ENCODE assay signal across 10 cellular contexts in genomic region chr7:143391462-143392404, GRCh38. TPM values are rescaled to one million over a fixed set of nuclear protein-coding genes. Genes with fewer than 3 reads are reported as not detected.
DNase-seq lines count a peak whose midpoint lies in the region; ATAC-seq, FAIRE-seq and TF ChIP-seq lines count a peak whose summit lies in the region.
"Had no signal": no experiment of that assay in that cellular context is flagged by ENCODE, and none has a peak within 500 bp of the region (broad histone marks: within the 10 kb centered on the region; RNA-seq: fewer than 3 reads in every experiment).

No MANE protein-coding gene starts in this region.

- no peak overlapping the region for H3K4me3 ChIP-seq in bronchial epithelial cell (ENCODE audit: low read depth, low read length)
- H3K4me3 ChIP-seq in hepatocyte = no peak overlapping the region
- no peak overlapping the region for H3K4me3 ChIP-seq in gastrocnemius medialis

- no peak overlapping the region for H3K4me2 ChIP-seq in hepatocyte

- peak overlapping the region; percentile 81 for H3K27ac ChIP-seq in hepatocyte
- peak overlapping the region; percentile 70 to 79 (median 76) for H3K27ac ChIP-seq in gastrocnemius medialis

- FAIRE-seq in GM12891 (lab: Jason Lieb, UNC) (no peak), bronchial epithelial cell (lab: Jason Lieb, UNC) (peak; percentile 18)
- FAIRE-seq: G401.6 had no signal

- H2AFZ ChIP-seq in hepatocyte = no peak overlapping the region

- H3K9me2 ChIP-seq in hepatocyte (replicated peaks; ENCODE audit: insufficient read depth) = no peaks in the 10 kb centered on the region

- H3K79me2 ChIP-seq in hepatocyte = no peaks in the 10 kb centered on the region

- intact Hi-C loops in gastrocnemius medialis (cut with DNase I; ENCODE audit: low total_unique reads) = no loop called here

- ATAC-seq in gastrocnemius medialis (peak; percentile 52 to 55), GM21360 (IDR thresholded peaks at IDR 0.05; ENCODE audit: unreplicated experiment) (no peak), HG02763 (IDR thresholded peaks at IDR 0.05; ENCODE audit: unreplicated experiment) (no peak)

- H3K9me3 ChIP-seq in hepatocyte (ENCODE audit: low read depth) (no peaks in the 10 kb centered on the region), gastrocnemius medialis (no peaks in the 10 kb centered on the region)

- in situ Hi-C loops in gastrocnemius medialis (cut with MboI; ENCODE audit: low sequenced_read_pairs in 4 of 4) = no loop called here

- TF ChIP-seq CTCF in bronchial epithelial cell (IDR thresholded peaks at IDR 0.05; ENCODE audit: insufficient read depth, low read length, severe bottlenecking) (no peak), hepatocyte (IDR thresholded peaks at IDR 0.05; ENCODE audit: poor library complexity) (no peak), gastrocnemius medialis (IDR thresholded peaks at IDR 0.05 in 4 of 5, conservative IDR thresholded peaks at IDR 0.05 in 1 of 5) (no peak)

- WGBS in hepatocyte (ENCODE audit: low lambda C conversion rate, missing lambda C conversion rate) = 85% methylated on average over 24 of the region's 24 CpGs

- TF ChIP-seq POLR2A in GM12891 (IDR thresholded peaks at IDR 0.05; ENCODE audit: low read depth, low read length) = no peak
- TF ChIP-seq POLR2A in gastrocnemius medialis (IDR thresholded peaks at IDR 0.05) = no peak

- peaks cover 13% of the 10 kb centered on the region for H4K20me1 ChIP-seq in hepatocyte (ENCODE audit: insufficient read depth, poor library complexity, severe bottlenecking)

- H3K4me1 ChIP-seq in hepatocyte (ENCODE audit: insufficient read depth) = peaks cover 38% of the 10 kb centered on the region
- peaks cover 16 to 34% of the 10 kb centered on the region in 2 donors for H3K4me1 ChIP-seq in gastrocnemius medialis

- no peaks in the 10 kb centered on the region for H3K27me3 ChIP-seq in bronchial epithelial cell (ENCODE audit: control insufficient read depth, insufficient read depth, low read length)
- H3K27me3 ChIP-seq in hepatocyte = no peaks in the 10 kb centered on the region
- no peaks in the 10 kb centered on the region for H3K27me3 ChIP-seq in gastrocnemius medialis

- DNase-seq in GM12891 (ENCODE audit: insufficient read length, low spot score) = no peak
- no peak for DNase-seq in bronchial epithelial cell (ENCODE audit: low read depth)
- DNase-seq in hepatocyte (ENCODE audit: low spot score) = no peak
- DNase-seq in gastrocnemius medialis = peak in 1 of 2 donors; percentile 60
- no peak for DNase-seq in iPS-NIHi7 (ENCODE audit: extremely low spot score)
- no peak for DNase-seq in pons (ENCODE audit: low spot score)
- DNase-seq: NCI-H1092 had no signal

- H3K36me3 ChIP-seq in bronchial epithelial cell (ENCODE audit: control insufficient read depth, insufficient read depth, low read length) = peaks cover 57% of the 10 kb centered on the region
- H3K36me3 ChIP-seq in hepatocyte (replicated peaks; ENCODE audit: insufficient read depth, low read depth) = no peaks in the 10 kb centered on the region
- peaks cover 0 to 56% of the 10 kb centered on the region in 2 donors for H3K36me3 ChIP-seq in gastrocnemius medialis

TF ChIP-seq in GM12891, 5 proteins besides CTCF, POLR2A, EP300 and RAD21:
- peak; percentile 28; the same call in 1 of the 2 replicates for TF ChIP-seq POLR2AphosphoS5 (IDR thresholded peaks at IDR 0.05; ENCODE audit: low read depth, low read length)
- TF ChIP-seq PAX5 (IDR thresholded peaks at IDR 0.05; ENCODE audit: insufficient read depth, low read length, severe bottlenecking) = no peak

RNA-seq across cellular contexts. Expression of gene ZYX, which starts 10.6 kb away (rescaled TPM):
- polyA plus RNA-seq in GM12891 (2012; ENCODE audit: low read depth, missing spikeins) = 69.6 TPM
- total RNA-seq in bronchial epithelial cell (9.2 and 10.6 TPM in 2 replicates), hepatocyte (25.0 and 31.8 TPM in 2 replicates), gastrocnemius medialis (10 to 100 TPM; 27.1 to 81.8 (median 43.2) TPM)
- 187 and 202 TPM in 2 replicates for polyA plus RNA-seq in hepatocyte

RNA-seq across cellular contexts. Expression of gene EPHA1, which starts 16.9 kb away (rescaled TPM):
- 0.72 TPM for polyA plus RNA-seq in GM12891 (2012; ENCODE audit: low read depth, missing spikeins)
- 19.0 and 51.5 TPM in 2 replicates for total RNA-seq in bronchial epithelial cell
- 34.2 and 39.4 TPM in 2 replicates for total RNA-seq in hepatocyte
- 36.7 and 42.9 TPM in 2 replicates for polyA plus RNA-seq in hepatocyte
- total RNA-seq in gastrocnemius medialis = not detected

RNA-seq across cellular contexts. Expression of gene FAM131B, which starts 29.2 kb away (rescaled TPM):
- polyA plus RNA-seq in GM12891 (2012; ENCODE audit: low read depth, missing spikeins) = 0.03 TPM
- 0.26 and 0.53 TPM in 2 replicates for total RNA-seq in bronchial epithelial cell
- total RNA-seq in hepatocyte = 1.9 and 2.5 TPM in 2 replicates
- 0.87 and 1.6 TPM in 2 replicates for polyA plus RNA-seq in hepatocyte
- 1 to 10 TPM in 1 of 4 donors, under 1 TPM in 2, not detected in 1; 0.33 to 1.2 (median 0.38) TPM for total RNA-seq in gastrocnemius medialis

RNA-seq across cellular contexts. Expression of gene TAS2R60, which starts 51.5 kb away (rescaled TPM):
- polyA plus RNA-seq in GM12891 (2012; ENCODE audit: low read depth, missing spikeins) = not detected
- total RNA-seq in bronchial epithelial cell = not detected in 2 replicates
- not detected in 2 replicates for total RNA-seq in hepatocyte
- not detected in 2 replicates for polyA plus RNA-seq in hepatocyte
- not detected for total RNA-seq in gastrocnemius medialis

Comparison
In these comparisons a context has a peak if more than half of its experiments do, and no peak if none do; other contexts are left out.
1. ATAC-seq: peak in gastrocnemius medialis (2 of 2); none in GM21360 (single experiment) and HG02763 (single experiment).
2. RNA of gene EPHA1, which starts 16.9 kb away (total RNA-seq): 34.2 to 39.4 TPM in hepatocyte and 19.0 to 51.5 TPM in bronchial epithelial cell; not detected in gastrocnemius medialis; every median in the first group is over 10 times any median in the second.